Comparison of ENCODE assay signal across 1 cellular context in genomic region chr1:24932725-24933294, GRCh38.
TF ChIP-seq lines count a peak whose summit lies in the region.

No MANE protein-coding gene starts in this region.

TF ChIP-seq in HepG2, 621 proteins besides CTCF, POLR2A, EP300 and RAD21:
- TF ChIP-seq PATZ1 (CRISPR knock-in tag; IDR thresholded peaks at IDR 0.05) (no peak), ZSCAN21 (CRISPR knock-in tag; IDR thresholded peaks at IDR 0.05; ENCODE audit: borderline replicate concordance) (no peak), GPBP1L1 (CRISPR knock-in tag; IDR thresholded peaks at IDR 0.05) (no peak), PHF5A (CRISPR knock-in tag; IDR thresholded peaks at IDR 0.05; ENCODE audit: low read depth, unreplicated experiment) (no peak), JUN (CRISPR knock-in tag; IDR thresholded peaks at IDR 0.05) (no peak), CHD2 (IDR thresholded peaks at IDR 0.05; ENCODE audit: low read depth, low read length) (no peak), ARNTL (CRISPR knock-in tag; IDR thresholded peaks at IDR 0.05) (no peak), CHCHD3 (CRISPR knock-in tag; IDR thresholded peaks at IDR 0.05) (no peak), MED13 (CRISPR knock-in tag; IDR thresholded peaks at IDR 0.05) (no peak), ZNF563 (CRISPR knock-in tag; IDR thresholded peaks at IDR 0.05) (no peak), GABPA (IDR thresholded peaks at IDR 0.05; ENCODE audit: low read depth, low read length) (no peak), GABPA (CRISPR knock-in tag; IDR thresholded peaks at IDR 0.05; ENCODE audit: low read depth) (no peak), ZNF546 (CRISPR knock-in tag; conservative IDR thresholded peaks at IDR 0.05) (no peak), MYC (CRISPR knock-in tag; IDR thresholded peaks at IDR 0.05; ENCODE audit: borderline replicate concordance) (no peak), BCL6 (CRISPR knock-in tag; IDR thresholded peaks at IDR 0.05) (no peak), ZNF784 (CRISPR knock-in tag; IDR thresholded peaks at IDR 0.05; ENCODE audit: borderline replicate concordance) (no peak), THYN1 (CRISPR knock-in tag; IDR thresholded peaks at IDR 0.05; ENCODE audit: borderline replicate concordance, low read depth) (no peak), ATAD3A (CRISPR knock-in tag; IDR thresholded peaks at IDR 0.05) (no peak), ZNF550 (CRISPR knock-in tag; IDR thresholded peaks at IDR 0.05; ENCODE audit: borderline replicate concordance) (no peak)
